12 cellular contexts compared by ENCODE assay signal in the genomic region with DNA sequence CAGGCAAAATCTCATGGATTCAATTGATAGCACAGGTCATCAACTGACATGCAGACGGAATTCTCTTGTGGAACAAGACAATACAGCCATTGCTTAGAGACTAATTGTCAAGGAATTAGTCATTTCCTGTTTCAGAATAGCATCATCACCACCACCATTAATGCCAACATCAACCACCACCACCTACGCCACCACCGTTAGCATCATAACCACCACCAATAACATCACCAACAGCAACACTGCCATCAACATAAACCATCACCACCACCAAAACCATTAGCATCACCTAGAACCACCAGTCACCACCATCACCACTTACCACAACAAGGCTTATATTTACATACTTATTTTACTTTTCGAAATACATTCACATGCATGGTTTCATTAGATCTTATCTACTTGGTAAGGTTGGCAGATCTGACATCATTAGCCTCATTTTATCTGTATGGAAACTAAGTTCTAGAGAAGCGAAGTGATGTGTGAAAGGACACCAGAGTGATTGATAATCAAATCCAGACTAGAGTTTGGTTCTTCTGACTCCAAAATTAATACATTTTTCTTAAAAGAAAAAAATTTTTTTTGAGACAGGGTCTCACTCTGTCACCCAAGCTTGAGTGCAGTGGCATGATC. TPM values are rescaled to one million over a fixed set of nuclear protein-coding genes. Genes with fewer than 3 reads are reported as not detected.
A peak's percentile ranks its signal among the peaks of the same experiment; 100 is the strongest.
DNase-seq lines count a peak whose midpoint lies in the region; ATAC-seq, FAIRE-seq and TF ChIP-seq lines count a peak whose summit lies in the region.
"Not testable (repeated sequence)": the region's sequence is repeated elsewhere in the genome, so short reads cannot be mapped to it uniquely, and the experiment has no call there.
"Had no signal": no experiment of that assay in that cellular context is flagged by ENCODE, and none has a peak within 500 bp of the region (broad histone marks: within the 10 kb centered on the region; RNA-seq: fewer than 3 reads in every experiment).

No MANE protein-coding gene starts in this region.

- ATAC-seq in activated CD8-positive, alpha-beta T cell treated with anti-CD3 and anti-CD28 coated beads for 36 hours: peak; percentile 82
- ATAC-seq in activated T-cell treated with anti-CD3 and anti-CD28 coated beads, Interleukin-2, amount 50 U/mL, for 72 hours (replicated peaks in 1 of 2): peak; percentile 88 to 93
- peak; percentile 55 for ATAC-seq in stimulated activated memory B cell treated with anti-CD40 and anti-IgM and Interleukin-4, amounts not matched to agents 10 μg/mL and 1 μg/mL and 100 μg/mL, for 72 hours

- H2AFZ ChIP-seq in astrocyte (ENCODE audit: low read depth, low read length); endothelial cell of umbilical vein (ENCODE audit: low read depth, low read length): not testable (repeated sequence)

- TF ChIP-seq CTCF in activated CD8-positive, alpha-beta T cell treated with anti-CD3 and anti-CD28 coated beads for 36 hours (IDR thresholded peaks at IDR 0.05); astrocyte (IDR thresholded peaks at IDR 0.05; ENCODE audit: insufficient read depth, low read depth, low read length); endothelial cell of umbilical vein (IDR thresholded peaks at IDR 0.05; ENCODE audit: extremely low read depth in 1 of 2, insufficient read depth in 1 of 2, low read depth in 1 of 2, low read length in 2 of 2): not testable (repeated sequence)

- H3K79me2 ChIP-seq in astrocyte (ENCODE audit: insufficient read depth, low read length); endothelial cell of umbilical vein (ENCODE audit: control insufficient read depth, insufficient read depth, low read length): not testable (repeated sequence)

- H3K4me1 ChIP-seq in astrocyte (ENCODE audit: insufficient read depth, low read length); endothelial cell of umbilical vein (ENCODE audit: control insufficient read depth, extremely low read depth, insufficient read depth, low read length): not testable (repeated sequence)

- H3K4me2 ChIP-seq in astrocyte (ENCODE audit: low read length); endothelial cell of umbilical vein (ENCODE audit: insufficient read depth, low read length): not testable (repeated sequence)

- H3K9me1 ChIP-seq in endothelial cell of umbilical vein (replicated peaks; ENCODE audit: control insufficient read depth, extremely low read depth, insufficient read depth, low read length): not testable (repeated sequence)

- dilution Hi-C loops in endothelial cell of umbilical vein (cut with MboI; ENCODE audit: extremely low pct_ligation_motif_present, low sequenced_read_pairs): not testable (repeated sequence)

- CTCF ChIA-PET in activated CD8-positive, alpha-beta T cell treated with anti-CD3 and anti-CD28 coated beads for 36 hours (lab: Charles Lee); endothelial cell of umbilical vein (lab: Charles Lee): not testable (repeated sequence)

- not testable (repeated sequence) for H3K9ac ChIP-seq in astrocyte (ENCODE audit: low read length); endothelial cell of umbilical vein (replicated peaks; ENCODE audit: extremely low read depth, insufficient read depth, low read length)

- TF ChIP-seq POLR2A in endothelial cell of umbilical vein (IDR thresholded peaks at IDR 0.05; ENCODE audit: low read depth, low read length): not testable (repeated sequence)

- not testable (repeated sequence) for H3K36me3 Mint-ChIP-seq in activated CD8-positive, alpha-beta T cell treated with anti-CD3 and anti-CD28 coated beads for 36 hours (ENCODE audit: low read depth); activated T-cell treated with anti-CD3 and anti-CD28 coated beads, Interleukin-2, amount 50 U/mL, for 72 hours (ENCODE audit: insufficient read depth in 2 of 2); astrocyte (ENCODE audit: low read depth, unreplicated experiment); stimulated activated memory B cell treated with anti-CD40 and anti-IgM and Interleukin-4, amounts not matched to agents 10 μg/mL and 1 μg/mL and 100 μg/mL, for 72 hours

- not testable (repeated sequence) for H3K9me3 ChIP-seq in astrocyte (ENCODE audit: insufficient read depth, low read depth, low read length); endothelial cell of umbilical vein (replicated peaks; ENCODE audit: control insufficient read depth, insufficient read depth, low read length)

- not testable (repeated sequence) for H3K4me1 Mint-ChIP-seq in activated CD8-positive, alpha-beta T cell treated with anti-CD3 and anti-CD28 coated beads for 36 hours (ENCODE audit: low read depth); activated T-cell treated with anti-CD3 and anti-CD28 coated beads, Interleukin-2, amount 50 U/mL, for 72 hours (ENCODE audit: low read depth); astrocyte (ENCODE audit: low read depth, unreplicated experiment); stimulated activated memory B cell treated with anti-CD40 and anti-IgM and Interleukin-4, amounts not matched to agents 10 μg/mL and 1 μg/mL and 100 μg/mL, for 72 hours

- H3K27ac ChIP-seq in astrocyte (ENCODE audit: low read depth, low read length); endothelial cell of umbilical vein (ENCODE audit: insufficient read depth, low read depth, low read length): not testable (repeated sequence)

- not testable (repeated sequence) for H4K20me1 ChIP-seq in astrocyte (ENCODE audit: insufficient read depth, low read length); endothelial cell of umbilical vein (replicated peaks; ENCODE audit: control insufficient read depth, extremely low read depth, insufficient read depth, low read length)

- H3K4me3 Mint-ChIP-seq in activated CD8-positive, alpha-beta T cell treated with anti-CD3 and anti-CD28 coated beads for 36 hours; activated T-cell treated with anti-CD3 and anti-CD28 coated beads, Interleukin-2, amount 50 U/mL, for 72 hours; astrocyte (ENCODE audit: unreplicated experiment); stimulated activated memory B cell treated with anti-CD40 and anti-IgM and Interleukin-4, amounts not matched to agents 10 μg/mL and 1 μg/mL and 100 μg/mL, for 72 hours: not testable (repeated sequence)

- BruUV-seq in endothelial cell of umbilical vein (replicated peaks; lab: Mats Ljungman, UMichigan): not testable (repeated sequence)

- not testable (repeated sequence) for H3K4me3 ChIP-seq in astrocyte (ENCODE audit: insufficient read depth, low read depth, low read length); endothelial cell of umbilical vein (replicated peaks in 1 of 3; ENCODE audit: insufficient read depth in 1 of 3, low read depth in 1 of 3, low read length in 3 of 3)

- H3K27me3 Mint-ChIP-seq in activated CD8-positive, alpha-beta T cell treated with anti-CD3 and anti-CD28 coated beads for 36 hours; activated T-cell treated with anti-CD3 and anti-CD28 coated beads, Interleukin-2, amount 50 U/mL, for 72 hours (ENCODE audit: low read depth); astrocyte (ENCODE audit: low read depth, unreplicated experiment); stimulated activated memory B cell treated with anti-CD40 and anti-IgM and Interleukin-4, amounts not matched to agents 10 μg/mL and 1 μg/mL and 100 μg/mL, for 72 hours: not testable (repeated sequence)

- intact Hi-C loops in activated CD8-positive, alpha-beta T cell treated with anti-CD3 and anti-CD28 coated beads for 36 hours (cut with micrococcal nuclease); endothelial cell of umbilical vein (cut with micrococcal nuclease): not testable (repeated sequence)

- POLR2A ChIA-PET in activated CD8-positive, alpha-beta T cell treated with anti-CD3 and anti-CD28 coated beads for 36 hours (lab: Charles Lee); endothelial cell of umbilical vein (lab: Charles Lee): not testable (repeated sequence)

- not testable (repeated sequence) for DNase-seq in HTR-8/SVneo (ENCODE audit: insufficient read length, low spot score); activated CD8-positive, alpha-beta T cell treated with anti-CD3 and anti-CD28 coated beads for 36 hours; activated T-cell treated with anti-CD3 and anti-CD28 coated beads, Interleukin-2, amount 50 U/mL, for 72 hours; astrocyte (ENCODE audit: low read depth); endothelial cell of umbilical vein (ENCODE audit: low read depth, low spot score)

- not testable (repeated sequence) for H3K27ac Mint-ChIP-seq in activated CD8-positive, alpha-beta T cell treated with anti-CD3 and anti-CD28 coated beads for 36 hours; activated T-cell treated with anti-CD3 and anti-CD28 coated beads, Interleukin-2, amount 50 U/mL, for 72 hours; astrocyte (ENCODE audit: unreplicated experiment); stimulated activated memory B cell treated with anti-CD40 and anti-IgM and Interleukin-4, amounts not matched to agents 10 μg/mL and 1 μg/mL and 100 μg/mL, for 72 hours

- FAIRE-seq in HTR-8/SVneo (lab: Jason Lieb, UNC) (peak; percentile 84), astrocyte (lab: Jason Lieb, UNC) (peak; percentile 47), endothelial cell of umbilical vein (lab: Jason Lieb, UNC) (peak; percentile 28)

- H3K36me3 ChIP-seq in astrocyte (ENCODE audit: insufficient read depth, low read length); endothelial cell of umbilical vein (ENCODE audit: control insufficient read depth in 2 of 2, extremely low read depth in 1 of 2, insufficient read depth in 2 of 2, low read length in 2 of 2): not testable (repeated sequence)

- H3K9me3 Mint-ChIP-seq in activated CD8-positive, alpha-beta T cell treated with anti-CD3 and anti-CD28 coated beads for 36 hours; activated T-cell treated with anti-CD3 and anti-CD28 coated beads, Interleukin-2, amount 50 U/mL, for 72 hours; astrocyte (ENCODE audit: unreplicated experiment); stimulated activated memory B cell treated with anti-CD40 and anti-IgM and Interleukin-4, amounts not matched to agents 10 μg/mL and 1 μg/mL and 100 μg/mL, for 72 hours: not testable (repeated sequence)

- not testable (repeated sequence) for H3K27me3 ChIP-seq in astrocyte (ENCODE audit: insufficient read depth, low read length); endothelial cell of umbilical vein (ENCODE audit: control insufficient read depth in 2 of 2, insufficient read depth in 2 of 2, low read length in 2 of 2)

RNA-seq across cellular contexts. Expression of gene SMIM34, which starts 6.2 kb away (rescaled TPM):
- not detected for total RNA-seq in activated CD8-positive, alpha-beta T cell treated with anti-CD3 and anti-CD28 coated beads for 36 hours
- not detected for total RNA-seq in activated T-cell treated with anti-CD3 and anti-CD28 coated beads, Interleukin-2, amount 50 U/mL, for 72 hours
- total RNA-seq in astrocyte (not detected in 2 replicates), endothelial cell of umbilical vein (not detected in 2 replicates)
- not detected in 2 replicates for polyA plus RNA-seq in endothelial cell of umbilical vein
- not detected in 2 replicates for polyA plus RNA-seq in endothelial cell of umbilical vein (2011; cell fraction: cytosol; rRNA removed)
- not detected in 2 replicates for polyA plus RNA-seq in endothelial cell of umbilical vein (2011; cell fraction: nucleus; rRNA removed)
- not detected in 2 replicates for polyA plus RNA-seq in endothelial cell of umbilical vein (2012)
- polyA minus RNA-seq in endothelial cell of umbilical vein: not detected in 2 replicates
- polyA minus RNA-seq in endothelial cell of umbilical vein (2011; cell fraction: cytosol; rRNA and poly(A)+ RNA removed): not detected
- polyA minus RNA-seq in endothelial cell of umbilical vein (2011; cell fraction: nucleus; rRNA and poly(A)+ RNA removed): not detected in 2 replicates
- total RNA-seq: Caco-2; CD4-positive, CD25-positive, alpha-beta regulatory T cell; H7; HFFc6; HT1080; IMR-90 had no signal
- polyA plus RNA-seq: CD4-positive, CD25-positive, alpha-beta regulatory T cell; IMR-90 had no signal

RNA-seq across cellular contexts. Expression of gene SMIM11, which starts 42.3 kb away (rescaled TPM):
- 1 to 10 TPM; 5.2 to 7.5 TPM for total RNA-seq in activated CD8-positive, alpha-beta T cell treated with anti-CD3 and anti-CD28 coated beads for 36 hours
- 10 to 100 TPM in 1 of 2 donors, 1 to 10 TPM in 1; 6.6 to 33.5 TPM for total RNA-seq in activated T-cell treated with anti-CD3 and anti-CD28 coated beads, Interleukin-2, amount 50 U/mL, for 72 hours
- total RNA-seq in astrocyte (1.6 and 6.2 TPM in 2 replicates), endothelial cell of umbilical vein (1.5 and 2.9 TPM in 2 replicates)
- polyA plus RNA-seq in endothelial cell of umbilical vein: 1.4 and 2.9 TPM in 2 replicates
- 3.6 and 7.7 TPM in 2 replicates for polyA plus RNA-seq in endothelial cell of umbilical vein (2011; cell fraction: cytosol; rRNA removed)
- polyA plus RNA-seq in endothelial cell of umbilical vein (2011; cell fraction: nucleus; rRNA removed): 3.0 and 3.4 TPM in 2 replicates
- polyA plus RNA-seq in endothelial cell of umbilical vein (2012): 0.75 and 22.1 TPM in 2 replicates
- 2.2 and 6.0 TPM in 2 replicates for polyA minus RNA-seq in endothelial cell of umbilical vein
- polyA minus RNA-seq in endothelial cell of umbilical vein (2011; cell fraction: cytosol; rRNA and poly(A)+ RNA removed): not detected
- 1.3 and 2.8 TPM in 2 replicates for polyA minus RNA-seq in endothelial cell of umbilical vein (2011; cell fraction: nucleus; rRNA and poly(A)+ RNA removed)

RNA-seq across cellular contexts. Expression of gene KCNE2, which starts 53.8 kb away (rescaled TPM):
- total RNA-seq in activated CD8-positive, alpha-beta T cell treated with anti-CD3 and anti-CD28 coated beads for 36 hours: not detected
- total RNA-seq in activated T-cell treated with anti-CD3 and anti-CD28 coated beads, Interleukin-2, amount 50 U/mL, for 72 hours: under 1 TPM; 0.48 to 0.69 TPM
- total RNA-seq in astrocyte: 0.27 TPM in 1 of 2 replicates, not detected in the other
- not detected in 2 replicates for total RNA-seq in endothelial cell of umbilical vein
- polyA plus RNA-seq in endothelial cell of umbilical vein: not detected in 2 replicates
- not detected in 2 replicates for polyA plus RNA-seq in endothelial cell of umbilical vein (2011; cell fraction: cytosol; rRNA removed)
- polyA plus RNA-seq in endothelial cell of umbilical vein (2011; cell fraction: nucleus; rRNA removed): not detected in 2 replicates
- polyA plus RNA-seq in endothelial cell of umbilical vein (2012): not detected in 2 replicates
- not detected in 2 replicates for polyA minus RNA-seq in endothelial cell of umbilical vein
- not detected for polyA minus RNA-seq in endothelial cell of umbilical vein (2011; cell fraction: cytosol; rRNA and poly(A)+ RNA removed)
- not detected in 2 replicates for polyA minus RNA-seq in endothelial cell of umbilical vein (2011; cell fraction: nucleus; rRNA and poly(A)+ RNA removed)
- total RNA-seq: Caco-2; CD4-positive, CD25-positive, alpha-beta regulatory T cell; H7; HFFc6; HT1080; IMR-90 had no signal
- polyA plus RNA-seq: IMR-90 had no signal
